ENCODE assay signal across 9 cellular contexts in genomic region chr9:129933709-129934586, GRCh38.
DNase-seq lines count a peak whose midpoint lies in the region; ATAC-seq and TF ChIP-seq lines count a peak whose summit lies in the region.
"Had no signal": no experiment of that assay in that cellular context is flagged by ENCODE, and none has a peak within 500 bp of the region (broad histone marks: within the 10 kb centered on the region; RNA-seq: fewer than 3 reads in every experiment).

No MANE protein-coding gene starts in this region.

- no peaks in the 10 kb centered on the region; the same call in 1 of the 2 replicates for H3K79me2 ChIP-seq in GM23248 (ENCODE audit: insufficient read depth)

- H3K4me2 ChIP-seq in GM23248 (ENCODE audit: unreplicated experiment), result peak overlapping the region; percentile 85

- H3K27ac ChIP-seq in GM23248, result peak overlapping the region; percentile 65
- peak overlapping the region; percentile 70 to 88 (median 82) for H3K27ac ChIP-seq in gastroesophageal sphincter

- DNase-seq in GM23248, result peak; percentile 77
- DNase-seq in activated CD4-positive, alpha-beta memory T cell treated with anti-CD3 and anti-CD28 coated beads, Interleukin-2, amount 10 ng/mL, durations not matched to agents 7 days and 5 days, result no peak
- DNase-seq in stimulated activated effector memory CD8-positive, alpha-beta T cell treated with anti-CD3 and anti-CD28 coated beads, Interleukin-12 subunit alpha, Interleukin-12 subunit beta, amount 100 ng/mL, for 72 hours (ENCODE audit: low spot score in 2 of 2), result no peak
- DNase-seq in NCI-H774 (lab: John Stamatoyannopoulos, UW), result no peak
- DNase-seq in effector CD8-positive, alpha-beta T cell (lab: John Stamatoyannopoulos, UW), result no peak
- DNase-seq in activated gamma-delta T cell (lab: John Stamatoyannopoulos, UW), result no peak
- DNase-seq in NCI-H446 treated with DMSO at 0.1 percent for 48 hours (lab: John Stamatoyannopoulos, UW), result no peak
- DNase-seq: KG1 had no signal

- peak overlapping the region; percentile 74; the same call in 1 of the 2 replicates for H2AFZ ChIP-seq in GM23248

- H3K4me1 ChIP-seq in GM23248 (ENCODE audit: insufficient read depth) (peaks cover 56% of the 10 kb centered on the region), gastroesophageal sphincter (peaks cover 8 to 77% (median 47%) of the 10 kb centered on the region in 3 donors)

- no peak for TF ChIP-seq EP300 in gastroesophageal sphincter (IDR thresholded peaks at IDR 0.05)

- ATAC-seq in gastroesophageal sphincter, result no peak
- ATAC-seq in stimulated activated effector memory CD8-positive, alpha-beta T cell treated with anti-CD3 and anti-CD28 coated beads, Interleukin-12 subunit alpha, Interleukin-12 subunit beta, amount 100 ng/mL, for 72 hours, result no peak

- no peaks in the 10 kb centered on the region for H3K27me3 Mint-ChIP-seq in activated CD4-positive, alpha-beta memory T cell treated with anti-CD3 and anti-CD28 coated beads, Interleukin-2, amount 10 ng/mL, durations not matched to agents 7 days and 5 days

- CTCF ChIA-PET in activated CD4-positive, alpha-beta memory T cell treated with anti-CD3 and anti-CD28 coated beads, Interleukin-2, amount 10 ng/mL, durations not matched to agents 7 days and 5 days (lab: Charles Lee), result interaction anchor here (0.7 to 1.5 kb wide), 5 partner anchors 8 to 49 kb away, joined by 3 to 9 read pairs (median 4); no protein-coding TSS in a partner anchor

- peak overlapping the region; percentile 17 for H3K4me3 Mint-ChIP-seq in activated CD4-positive, alpha-beta memory T cell treated with anti-CD3 and anti-CD28 coated beads, Interleukin-2, amount 10 ng/mL, durations not matched to agents 7 days and 5 days
- peak overlapping the region; percentile 58 for H3K4me3 Mint-ChIP-seq in stimulated activated effector memory CD8-positive, alpha-beta T cell treated with anti-CD3 and anti-CD28 coated beads, Interleukin-12 subunit alpha, Interleukin-12 subunit beta, amount 100 ng/mL, for 72 hours

- H3K4me3 ChIP-seq in GM23248 (peak overlapping the region; percentile 51; the same call in 1 of the 2 replicates), gastroesophageal sphincter (no peak overlapping the region)

- no peaks in the 10 kb centered on the region for H3K27me3 ChIP-seq in GM23248 (replicated peaks; ENCODE audit: insufficient read depth)
- no peaks in the 10 kb centered on the region for H3K27me3 ChIP-seq in gastroesophageal sphincter

- no peaks in the 10 kb centered on the region for H3K9me2 ChIP-seq in GM23248 (ENCODE audit: insufficient read depth)

- H3K9me3 ChIP-seq in GM23248 (ENCODE audit: low read depth) (no peaks in the 10 kb centered on the region), gastroesophageal sphincter (no peaks in the 10 kb centered on the region)

- TF ChIP-seq CTCF in gastroesophageal sphincter (IDR thresholded peaks at IDR 0.05), result no peak

- no peak for TF ChIP-seq POLR2A in gastroesophageal sphincter (IDR thresholded peaks at IDR 0.05)

- in situ Hi-C loops in GM23248 (cut with MboI), result no loop called here

- H3K4me1 Mint-ChIP-seq in activated CD4-positive, alpha-beta memory T cell treated with anti-CD3 and anti-CD28 coated beads, Interleukin-2, amount 10 ng/mL, durations not matched to agents 7 days and 5 days, result peaks cover 71% of the 10 kb centered on the region
- peaks cover 59% of the 10 kb centered on the region for H3K4me1 Mint-ChIP-seq in stimulated activated effector memory CD8-positive, alpha-beta T cell treated with anti-CD3 and anti-CD28 coated beads, Interleukin-12 subunit alpha, Interleukin-12 subunit beta, amount 100 ng/mL, for 72 hours

- H4K20me1 ChIP-seq in GM23248 (ENCODE audit: insufficient read depth), result no peaks in the 10 kb centered on the region

- H3F3A ChIP-seq in GM23248 (ENCODE audit: insufficient read depth), result peaks cover 43% of the 10 kb centered on the region

- POLR2A ChIA-PET in activated CD4-positive, alpha-beta memory T cell treated with anti-CD3 and anti-CD28 coated beads, Interleukin-2, amount 10 ng/mL, durations not matched to agents 7 days and 5 days (lab: Charles Lee), result interaction anchor here (0.6 to 8.4 kb wide), 16 partner anchors 10 to 119 kb away, joined by 3 to 58 read pairs (median 9); partner anchors contain the start of gene FNBP1

- H3K36me3 ChIP-seq in GM23248 (ENCODE audit: low read depth) (no peaks in the 10 kb centered on the region), gastroesophageal sphincter (peaks cover 0 to 7% of the 10 kb centered on the region in 2 donors)

- H3K9ac ChIP-seq in GM23248, result peak overlapping the region; percentile 44

- peaks cover 46% of the 10 kb centered on the region for H3K36me3 Mint-ChIP-seq in activated CD4-positive, alpha-beta memory T cell treated with anti-CD3 and anti-CD28 coated beads, Interleukin-2, amount 10 ng/mL, durations not matched to agents 7 days and 5 days (ENCODE audit: low read depth)
- H3K36me3 Mint-ChIP-seq in stimulated activated effector memory CD8-positive, alpha-beta T cell treated with anti-CD3 and anti-CD28 coated beads, Interleukin-12 subunit alpha, Interleukin-12 subunit beta, amount 100 ng/mL, for 72 hours, result no peaks in the 10 kb centered on the region

- H3K27ac Mint-ChIP-seq in activated CD4-positive, alpha-beta memory T cell treated with anti-CD3 and anti-CD28 coated beads, Interleukin-2, amount 10 ng/mL, durations not matched to agents 7 days and 5 days, result peak overlapping the region; percentile 77
- H3K27ac Mint-ChIP-seq in stimulated activated effector memory CD8-positive, alpha-beta T cell treated with anti-CD3 and anti-CD28 coated beads, Interleukin-12 subunit alpha, Interleukin-12 subunit beta, amount 100 ng/mL, for 72 hours, result peak overlapping the region; percentile 87

- WGBS in GM23248 (ENCODE audit: low coverage in 1 of 2, low lambda C conversion rate in 2 of 2, missing lambda C conversion rate in 2 of 2), 2 experiments, result 19 to 20% methylated on average over 7 of the region's 7 CpGs
- 32 to 34% methylated on average over 7 of the region's 7 CpGs for WGBS in gastroesophageal sphincter (ENCODE audit: low coverage in 1 of 2), 2 donors

- H3K9me3 Mint-ChIP-seq in activated CD4-positive, alpha-beta memory T cell treated with anti-CD3 and anti-CD28 coated beads, Interleukin-2, amount 10 ng/mL, durations not matched to agents 7 days and 5 days, result no peaks in the 10 kb centered on the region
- H3K9me3 Mint-ChIP-seq in stimulated activated effector memory CD8-positive, alpha-beta T cell treated with anti-CD3 and anti-CD28 coated beads, Interleukin-12 subunit alpha, Interleukin-12 subunit beta, amount 100 ng/mL, for 72 hours, result no peaks in the 10 kb centered on the region
